Comparison of ENCODE assay signal across 11 cellular contexts in genomic region chr7:94393251-94393758, GRCh38. TPM values are rescaled to one million over a fixed set of nuclear protein-coding genes. Genes with fewer than 3 reads are reported as not detected.
DNase-seq lines count a peak whose midpoint lies in the region; ATAC-seq and TF ChIP-seq lines count a peak whose summit lies in the region.
"Had no signal": no experiment of that assay in that cellular context is flagged by ENCODE, and none has a peak within 500 bp of the region (broad histone marks: within the 10 kb centered on the region; RNA-seq: fewer than 3 reads in every experiment).

No MANE protein-coding gene starts in this region.

- peak overlapping the region; percentile 96 for H3K4me3 ChIP-seq in fibroblast of pulmonary artery (replicated peaks; ENCODE audit: low read depth, low read length)
- H3K4me3 ChIP-seq in naive thymus-derived CD4-positive, alpha-beta T cell (ENCODE audit: low read length) = no peak overlapping the region
- H3K4me3 ChIP-seq: mucosa of descending colon, PC-9 had no signal

- peaks cover 15 to 33% (median 17%) of the 10 kb centered on the region in 3 donors for H3K4me1 Mint-ChIP-seq in T-cell
- peaks cover 6 to 44% (median 13%) of the 10 kb centered on the region in 7 donors for H3K4me1 Mint-ChIP-seq in naive thymus-derived CD4-positive, alpha-beta T cell
- H3K4me1 Mint-ChIP-seq in type B pancreatic cell (ENCODE audit: unreplicated experiment) = peaks cover 27% of the 10 kb centered on the region

- no peaks in the 10 kb centered on the region for H3K36me3 Mint-ChIP-seq in T-cell
- peaks cover 0 to 5% (median 0%) of the 10 kb centered on the region in 5 donors for H3K36me3 Mint-ChIP-seq in naive thymus-derived CD4-positive, alpha-beta T cell
- peaks cover 9% of the 10 kb centered on the region for H3K36me3 Mint-ChIP-seq in type B pancreatic cell
- H3K36me3 Mint-ChIP-seq: activated CD4-positive, alpha-beta memory T cell treated with anti-CD3 and anti-CD28 coated beads for 36 hours had no signal

- H3K27me3 ChIP-seq in naive thymus-derived CD4-positive, alpha-beta T cell (ENCODE audit: control insufficient read depth in 2 of 2, insufficient read depth in 2 of 2, low read length in 2 of 2) = peaks cover 0 to 9% of the 10 kb centered on the region in 2 donors

- H3K4me3 Mint-ChIP-seq in T-cell = peak overlapping the region in 2 of 3 donors; percentile 46 to 85
- H3K4me3 Mint-ChIP-seq in naive thymus-derived CD4-positive, alpha-beta T cell = peak overlapping the region in 9 of 10 donors; percentile 16 to 68 (median 58)
- H3K4me3 Mint-ChIP-seq in type B pancreatic cell = peak overlapping the region; percentile 94
- H3K4me3 Mint-ChIP-seq: activated CD4-positive, alpha-beta memory T cell treated with anti-CD3 and anti-CD28 coated beads for 36 hours had no signal

- intact Hi-C loops in naive thymus-derived CD4-positive, alpha-beta T cell (cut with micrococcal nuclease) = loop anchor here in 1 of 2 donors (5.0 kb wide), 2 partner anchors 221 to 1161 kb away; partner anchors contain the start of gene VPS50

- H3K27ac Mint-ChIP-seq in T-cell (no peak overlapping the region), type B pancreatic cell (peak overlapping the region; percentile 80)
- peak overlapping the region in 4 of 9 donors; percentile 14 to 67 (median 47) for H3K27ac Mint-ChIP-seq in naive thymus-derived CD4-positive, alpha-beta T cell
- H3K27ac Mint-ChIP-seq: activated CD4-positive, alpha-beta memory T cell treated with anti-CD3 and anti-CD28 coated beads for 36 hours had no signal

- H3K27me3 Mint-ChIP-seq in T-cell (peaks cover 11 to 35% of the 10 kb centered on the region in 2 donors), type B pancreatic cell (peaks cover 18% of the 10 kb centered on the region)
- H3K27me3 Mint-ChIP-seq in naive thymus-derived CD4-positive, alpha-beta T cell = peaks cover 0 to 64% (median 51%) of the 10 kb centered on the region in 5 donors

- POLR2A ChIA-PET in T-cell (lab: Charles Lee) = no interaction called here
- POLR2A ChIA-PET in naive thymus-derived CD4-positive, alpha-beta T cell (lab: Charles Lee) = no interaction called here

- no peaks in the 10 kb centered on the region for H3K4me1 ChIP-seq in naive thymus-derived CD4-positive, alpha-beta T cell (ENCODE audit: control insufficient read depth in 2 of 2, insufficient read depth in 2 of 2, low read length in 2 of 2)

- H3K9me3 Mint-ChIP-seq in T-cell (peaks cover 0 to 4% (median 0%) of the 10 kb centered on the region in 3 donors), type B pancreatic cell (no peaks in the 10 kb centered on the region)
- H3K9me3 Mint-ChIP-seq in naive thymus-derived CD4-positive, alpha-beta T cell = peaks cover 0 to 5% (median 0%) of the 10 kb centered on the region in 11 donors
- H3K9me3 Mint-ChIP-seq: activated CD4-positive, alpha-beta memory T cell treated with anti-CD3 and anti-CD28 coated beads for 36 hours had no signal

- no peaks in the 10 kb centered on the region for H3K9me3 ChIP-seq in naive thymus-derived CD4-positive, alpha-beta T cell (ENCODE audit: control insufficient read depth in 2 of 3, low read length in 3 of 3)
- H3K9me3 ChIP-seq: mucosa of descending colon had no signal

- H3K27ac ChIP-seq in naive thymus-derived CD4-positive, alpha-beta T cell (ENCODE audit: low read depth, low read length) = no peak overlapping the region
- H3K27ac ChIP-seq: PC-9 had no signal

- no peaks in the 10 kb centered on the region for H3K36me3 ChIP-seq in naive thymus-derived CD4-positive, alpha-beta T cell (ENCODE audit: control insufficient read depth in 2 of 3, insufficient read depth in 3 of 3, low read length in 3 of 3)

- CTCF ChIA-PET in T-cell (lab: Charles Lee) = no interaction called here
- CTCF ChIA-PET in naive thymus-derived CD4-positive, alpha-beta T cell (lab: Charles Lee) = no interaction called here

- TF ChIP-seq CTCF in fibroblast of pulmonary artery (IDR thresholded peaks at IDR 0.05; ENCODE audit: low read length, missing control alignments) (no peak), type B pancreatic cell (conservative IDR thresholded peaks at IDR 0.05) (no peak)

- no peak for DNase-seq in T-cell
- DNase-seq in fibroblast of pulmonary artery (ENCODE audit: low read depth) = no peak
- DNase-seq in naive thymus-derived CD4-positive, alpha-beta T cell = no peak
- DNase-seq in type B pancreatic cell (ENCODE audit: extremely low spot score, unreplicated experiment) = no peak
- DNase-seq in NCI-H82 treated with DMSO at 0.1 percent for 48 hours (lab: John Stamatoyannopoulos, UW; ENCODE audit: unreplicated experiment) = no peak
- no peak for DNase-seq in NCI-H2196 treated with DMSO at 0.1 percent for 48 hours (lab: John Stamatoyannopoulos, UW; ENCODE audit: unreplicated experiment)
- DNase-seq: activated CD4-positive, alpha-beta memory T cell treated with anti-CD3 and anti-CD28 coated beads for 36 hours; central memory CD4-positive, alpha-beta T cell; PC-9 had no signal

- ATAC-seq in T-cell (replicated peaks in 1 of 4) (no peak), esophagus mucosa (no peak)
- no peak for ATAC-seq in naive thymus-derived CD4-positive, alpha-beta T cell

RNA-seq across cellular contexts. Expression of gene COL1A2, which starts 1.4 kb away (rescaled TPM):
- total RNA-seq in T-cell (1 to 10 TPM in 3 of 5 donors, not detected in 2; 2.5 to 4.7 (median 3.1) TPM), type B pancreatic cell (ENCODE audit: low replicate concordance) (23.0 and 692 TPM in 2 replicates), esophagus mucosa (21.9 TPM)
- total RNA-seq in naive thymus-derived CD4-positive, alpha-beta T cell = 1 to 10 TPM in 1 of 5 experiments, under 1 TPM in 2, not detected in 2; 0.32 to 5.7 (median 0.41) TPM
- not detected for polyA plus RNA-seq in naive thymus-derived CD4-positive, alpha-beta T cell
- total RNA-seq: activated CD4-positive, alpha-beta memory T cell treated with anti-CD3 and anti-CD28 coated beads for 36 hours; PC-9 had no signal
